Comparison of ENCODE assay signal across 1 cellular context in the genomic region with DNA sequence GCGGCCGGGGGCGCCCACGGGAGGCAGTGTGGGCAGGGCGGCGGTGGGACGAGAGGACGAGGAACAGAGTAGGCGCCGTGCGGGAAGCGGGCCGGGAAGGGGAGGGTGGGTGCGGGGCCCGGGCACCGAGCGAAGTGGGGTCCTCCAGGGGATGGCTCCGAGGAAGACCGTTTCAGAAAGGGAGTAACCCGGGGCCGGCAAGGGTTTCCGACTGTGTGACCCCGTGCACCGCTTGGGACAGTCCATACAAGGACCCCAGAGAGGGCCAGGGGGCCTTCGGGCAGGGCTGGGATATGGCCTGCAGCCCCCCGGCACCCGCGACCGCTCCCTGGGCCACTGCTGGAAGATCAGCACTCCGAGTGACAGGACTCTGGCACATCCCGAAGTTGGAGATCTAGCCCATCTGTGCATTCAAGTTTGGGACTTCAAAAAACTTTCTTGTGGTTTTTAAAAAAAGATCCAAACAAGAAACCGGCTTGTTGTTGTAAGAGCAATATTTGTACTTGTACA.
TF ChIP-seq lines count a peak whose summit lies in the region.

No MANE protein-coding gene starts in this region.

TF ChIP-seq in WTC11, 78 proteins besides CTCF, POLR2A, EP300 and RAD21 (continued from another document):
- TF ChIP-seq, protein P1, sequence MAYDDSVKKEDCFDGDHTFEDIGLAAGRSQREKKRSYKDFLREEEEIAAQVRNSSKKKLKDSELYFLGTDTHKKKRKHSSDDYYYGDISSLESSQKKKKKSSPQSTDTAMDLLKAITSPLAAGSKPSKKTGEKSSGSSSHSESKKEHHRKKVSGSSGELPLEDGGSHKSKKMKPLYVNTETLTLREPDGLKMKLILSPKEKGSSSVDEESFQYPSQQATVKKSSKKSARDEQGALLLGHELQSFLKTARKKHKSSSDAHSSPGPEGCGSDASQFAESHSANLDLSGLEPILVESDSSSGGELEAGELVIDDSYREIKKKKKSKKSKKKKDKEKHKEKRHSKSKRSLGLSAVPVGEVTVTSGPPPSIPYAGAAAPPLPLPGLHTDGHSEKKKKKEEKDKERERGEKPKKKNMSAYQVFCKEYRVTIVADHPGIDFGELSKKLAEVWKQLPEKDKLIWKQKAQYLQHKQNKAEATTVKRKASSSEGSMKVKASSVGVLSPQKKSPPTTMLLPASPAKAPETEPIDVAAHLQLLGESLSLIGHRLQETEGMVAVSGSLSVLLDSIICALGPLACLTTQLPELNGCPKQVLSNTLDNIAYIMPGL (CRISPR knock-in tag; IDR thresholded peaks at IDR 0.05), result no peak
- no peak for TF ChIP-seq SMAD3 (CRISPR knock-in tag; IDR thresholded peaks at IDR 0.05; ENCODE audit: borderline replicate concordance)
- no peak for TF ChIP-seq RELA (CRISPR knock-in tag; IDR thresholded peaks at IDR 0.05; ENCODE audit: borderline replicate concordance)
- TF ChIP-seq ZNF396 (CRISPR knock-in tag; IDR thresholded peaks at IDR 0.05; ENCODE audit: borderline replicate concordance), result no peak
- TF ChIP-seq SOX15 (CRISPR knock-in tag; IDR thresholded peaks at IDR 0.05), result no peak
- no peak for TF ChIP-seq ZNF317 (CRISPR knock-in tag; IDR thresholded peaks at IDR 0.05; ENCODE audit: borderline replicate concordance, low read depth)
- TF ChIP-seq, protein P2, sequence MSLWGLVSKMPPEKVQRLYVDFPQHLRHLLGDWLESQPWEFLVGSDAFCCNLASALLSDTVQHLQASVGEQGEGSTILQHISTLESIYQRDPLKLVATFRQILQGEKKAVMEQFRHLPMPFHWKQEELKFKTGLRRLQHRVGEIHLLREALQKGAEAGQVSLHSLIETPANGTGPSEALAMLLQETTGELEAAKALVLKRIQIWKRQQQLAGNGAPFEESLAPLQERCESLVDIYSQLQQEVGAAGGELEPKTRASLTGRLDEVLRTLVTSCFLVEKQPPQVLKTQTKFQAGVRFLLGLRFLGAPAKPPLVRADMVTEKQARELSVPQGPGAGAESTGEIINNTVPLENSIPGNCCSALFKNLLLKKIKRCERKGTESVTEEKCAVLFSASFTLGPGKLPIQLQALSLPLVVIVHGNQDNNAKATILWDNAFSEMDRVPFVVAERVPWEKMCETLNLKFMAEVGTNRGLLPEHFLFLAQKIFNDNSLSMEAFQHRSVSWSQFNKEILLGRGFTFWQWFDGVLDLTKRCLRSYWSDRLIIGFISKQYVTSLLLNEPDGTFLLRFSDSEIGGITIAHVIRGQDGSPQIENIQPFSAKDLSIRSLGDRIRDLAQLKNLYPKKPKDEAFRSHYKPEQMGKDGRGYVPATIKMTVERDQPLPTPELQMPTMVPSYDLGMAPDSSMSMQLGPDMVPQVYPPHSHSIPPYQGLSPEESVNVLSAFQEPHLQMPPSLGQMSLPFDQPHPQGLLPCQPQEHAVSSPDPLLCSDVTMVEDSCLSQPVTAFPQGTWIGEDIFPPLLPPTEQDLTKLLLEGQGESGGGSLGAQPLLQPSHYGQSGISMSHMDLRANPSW (CRISPR knock-in tag; conservative IDR thresholded peaks at IDR 0.05; ENCODE audit: low read depth), result no peak
- TF ChIP-seq NR1H2 (CRISPR knock-in tag; IDR thresholded peaks at IDR 0.05), result no peak
- no peak for TF ChIP-seq IRF2 (CRISPR knock-in tag; IDR thresholded peaks at IDR 0.05; ENCODE audit: borderline replicate concordance, low read depth)
